In genomic region chr1:53091841-53092645, GRCh38 we compare ENCODE assay signal across 12 cellular contexts. TPM values are rescaled to one million over a fixed set of nuclear protein-coding genes. Genes with fewer than 3 reads are reported as not detected.
DNase-seq lines count a peak whose midpoint lies in the region; ATAC-seq and TF ChIP-seq lines count a peak whose summit lies in the region.
"Had no signal": no experiment of that assay in that cellular context is flagged by ENCODE, and none has a peak within 500 bp of the region (broad histone marks: within the 10 kb centered on the region; RNA-seq: fewer than 3 reads in every experiment).

No MANE protein-coding gene starts in this region.

- H4K5ac ChIP-seq in mesendoderm (ENCODE audit: low read length) = no peak overlapping the region

- no peaks in the 10 kb centered on the region for H3K79me2 ChIP-seq in mesendoderm (ENCODE audit: control insufficient read depth, insufficient read depth, low read length)

- no peak overlapping the region for H2BK120ac ChIP-seq in mesendoderm (ENCODE audit: low read depth, low read length)

- DNase-seq in HK-2 (ENCODE audit: unreplicated experiment) = peak; percentile 21
- peak in 35 of 58 donors; percentile 2 to 67 (median 25) for DNase-seq in anterior cingulate cortex (lab: John Stamatoyannopoulos, UW)
- DNase-seq in immature natural killer cell = no peak
- DNase-seq in upper lobe of right lung = peak; percentile 76
- no peak for DNase-seq in mesendoderm
- DNase-seq in SJCRH30 = no peak
- no peak for DNase-seq in NCI-H69 (lab: John Stamatoyannopoulos, UW)
- DNase-seq: activated naive CD4-positive, alpha-beta T cell; NCI-H1048; NCI-H446 had no signal

- H3K4me3 Mint-ChIP-seq in immature natural killer cell = no peak overlapping the region

- ATAC-seq in upper lobe of right lung = peak; percentile 55

- no peak overlapping the region for H2BK5ac ChIP-seq in mesendoderm (ENCODE audit: low read length)

- intact Hi-C loops in upper lobe of right lung (cut with DNase I) = no loop called here

- H3K4me2 ChIP-seq in mesendoderm (ENCODE audit: low read length) = no peak overlapping the region

- peak overlapping the region in 4 of 6 donors; percentile 28 to 89 (median 70) for H3K27ac Mint-ChIP-seq in immature natural killer cell

- H3K27me3 ChIP-seq in upper lobe of right lung = no peaks in the 10 kb centered on the region
- no peaks in the 10 kb centered on the region for H3K27me3 ChIP-seq in mesendoderm (ENCODE audit: insufficient read depth, low read length, poor library complexity)
- H3K27me3 ChIP-seq in SJCRH30 = no peaks in the 10 kb centered on the region
- H3K27me3 ChIP-seq: esophagus muscularis mucosa had no signal

- no peak overlapping the region for H2BK15ac ChIP-seq in mesendoderm (replicated peaks; ENCODE audit: low read depth)

- no peak overlapping the region for H3K56ac ChIP-seq in mesendoderm (ENCODE audit: low read length)

- no peak overlapping the region for H3K4ac ChIP-seq in mesendoderm (ENCODE audit: low read depth, low read length)

- H3K23ac ChIP-seq in mesendoderm (ENCODE audit: low read length) = no peak overlapping the region

- H3K4me1 ChIP-seq in upper lobe of right lung (peaks cover 10% of the 10 kb centered on the region), mesendoderm (ENCODE audit: control insufficient read depth, low read depth, low read length) (no peaks in the 10 kb centered on the region), SJCRH30 (peaks cover 29% of the 10 kb centered on the region)

- H3K27ac ChIP-seq in upper lobe of right lung (no peak overlapping the region), mesendoderm (ENCODE audit: low read depth, low read length) (no peak overlapping the region), SJCRH30 (no peak overlapping the region)

- H3K36me3 ChIP-seq in upper lobe of right lung = no peaks in the 10 kb centered on the region
- H3K36me3 ChIP-seq in mesendoderm (ENCODE audit: control insufficient read depth, insufficient read depth, low read length) = no peaks in the 10 kb centered on the region
- no peaks in the 10 kb centered on the region for H3K36me3 ChIP-seq in SJCRH30
- H3K36me3 ChIP-seq: esophagus muscularis mucosa had no signal

- H3K9me3 ChIP-seq in upper lobe of right lung = no peaks in the 10 kb centered on the region
- peaks cover 7% of the 10 kb centered on the region; the same call in 1 of the 2 replicates for H3K9me3 ChIP-seq in SJCRH30 (replicated peaks)
- H3K9me3 ChIP-seq: esophagus muscularis mucosa had no signal

- H3K4me3 ChIP-seq in upper lobe of right lung (no peak overlapping the region), mesendoderm (ENCODE audit: low read length) (no peak overlapping the region), SJCRH30 (no peak overlapping the region)
- H3K4me3 ChIP-seq: esophagus muscularis mucosa had no signal

- no peak overlapping the region for H3K9ac ChIP-seq in mesendoderm (ENCODE audit: low read length)

- H3K36me3 Mint-ChIP-seq in immature natural killer cell = no peaks in the 10 kb centered on the region

- no peak overlapping the region for H2AK5ac ChIP-seq in mesendoderm (ENCODE audit: low read length)

- no peaks in the 10 kb centered on the region for H3K79me1 ChIP-seq in mesendoderm (ENCODE audit: low read length)

- no peak overlapping the region for H4K8ac ChIP-seq in mesendoderm (ENCODE audit: low read depth, low read length)

- no peak for TF ChIP-seq CTCF in upper lobe of right lung (IDR thresholded peaks at IDR 0.05)

- H3K9me3 Mint-ChIP-seq in immature natural killer cell = no peaks in the 10 kb centered on the region

- peaks cover 0 to 2% (median 0%) of the 10 kb centered on the region in 3 donors for H3K27me3 Mint-ChIP-seq in immature natural killer cell (ENCODE audit: low read depth in 3 of 3)

- H3K4me1 Mint-ChIP-seq in immature natural killer cell = peaks cover 0 to 8% of the 10 kb centered on the region in 2 donors

- no CpG with 5 or more reads among the region's 26 CpGs for WGBS in mesendoderm (ENCODE audit: extremely low coverage, insufficient coverage, low lambda C conversion rate)

- no peak overlapping the region for H3K18ac ChIP-seq in mesendoderm (ENCODE audit: low read length)

RNA-seq across cellular contexts. Expression of gene PODN, which starts 30.0 kb away (rescaled TPM):
- polyA plus RNA-seq in immature natural killer cell = 1 to 10 TPM; 1.7 to 4.3 (median 2.9) TPM
- total RNA-seq in upper lobe of right lung = 56.5 TPM
- not detected for polyA plus RNA-seq in mesendoderm (2013, experiment 1 of 2)
- not detected for polyA plus RNA-seq in mesendoderm (2013, experiment 2 of 2)
- 0.41 and 0.42 TPM in 2 replicates for total RNA-seq in SJCRH30 (2014; rRNA removed; shearing (Covaris generic))

RNA-seq across cellular contexts. Expression of gene SLC1A7, which starts 50.4 kb away (rescaled TPM):
- 1 to 10 TPM; 2.1 to 6.4 (median 4.8) TPM for polyA plus RNA-seq in immature natural killer cell
- total RNA-seq in upper lobe of right lung = 0.26 TPM
- not detected for polyA plus RNA-seq in mesendoderm (2013, experiment 1 of 2)
- polyA plus RNA-seq in mesendoderm (2013, experiment 2 of 2) = 0.01 TPM
- total RNA-seq in SJCRH30 (2014; rRNA removed; shearing (Covaris generic)) = 0.04 TPM in 1 of 2 replicates, not detected in the other
- total RNA-seq: chondrocyte had no signal

Comparison
In these comparisons a context has a peak if more than half of its experiments do, and no peak if none do; other contexts are left out.
1. DNase-seq: peak in HK-2 (single experiment), anterior cingulate cortex (35 of 58) and upper lobe of right lung (single experiment); none in immature natural killer cell (0 of 3), mesendoderm (single experiment), SJCRH30 (0 of 2) and NCI-H69 (single experiment).
2. RNA of gene PODN, which starts 30.0 kb away (total RNA-seq): 56.5 TPM in upper lobe of right lung (single experiment); 0.41 to 0.42 TPM in SJCRH30; every median in the first group is over 10 times any median in the second.